In the genomic region with DNA sequence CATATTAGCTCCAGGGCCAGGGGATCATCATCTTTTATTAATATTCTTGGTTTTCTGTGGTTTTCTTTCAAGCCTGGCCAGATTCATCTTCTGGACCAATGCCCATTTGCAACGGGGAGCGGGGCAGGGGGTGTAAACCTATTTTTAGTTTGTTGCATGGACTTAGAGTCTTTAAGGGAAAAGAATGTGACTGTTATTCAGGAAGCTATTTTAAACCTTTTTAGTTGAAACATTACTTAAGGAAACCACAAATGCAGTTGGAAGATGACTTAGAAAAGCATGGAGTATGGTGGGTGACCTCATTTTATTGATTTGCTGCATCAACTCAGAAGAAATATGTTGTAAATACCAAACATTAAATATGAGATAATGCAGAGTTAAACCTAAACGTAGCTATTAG, we compare ENCODE assay signal across 23 cellular contexts.
DNase-seq lines count a peak whose midpoint lies in the region; ATAC-seq, FAIRE-seq and TF ChIP-seq lines count a peak whose summit lies in the region.
"Had no signal": no experiment of that assay in that cellular context is flagged by ENCODE, and none has a peak within 500 bp of the region (broad histone marks: within the 10 kb centered on the region; RNA-seq: fewer than 3 reads in every experiment).

No MANE protein-coding gene starts in this region.

- intact Hi-C loops in IMR-90 (cut with micrococcal nuclease) (no loop called here), vagina (cut with DNase I) (no loop called here)

- dilution Hi-C loops in IMR-90 (cut with HindIII; ENCODE audit: low sequenced_read_pairs, unreplicated experiment): no loop called here

- in situ Hi-C loops in IMR-90 (cut with MboI; ENCODE audit: low sequenced_read_pairs): no loop called here

- no peak overlapping the region for H3K4ac ChIP-seq in IMR-90 (ENCODE audit: low read depth, low read length)
- H3K4ac ChIP-seq in neuronal stem cell (ENCODE audit: low read length): no peak overlapping the region

- H2BK20ac ChIP-seq in IMR-90 (ENCODE audit: low read depth, low read length): no peak overlapping the region

- H3K36me3 ChIP-seq in IMR-90 (ENCODE audit: control insufficient read depth, insufficient read depth, low read length): no peaks in the 10 kb centered on the region
- H3K36me3 ChIP-seq in astrocyte (ENCODE audit: insufficient read depth, low read length): no peaks in the 10 kb centered on the region
- no peaks in the 10 kb centered on the region for H3K36me3 ChIP-seq in neuronal stem cell (replicated peaks in 1 of 2; ENCODE audit: control insufficient read depth in 2 of 2, insufficient read depth in 2 of 2, low read length in 2 of 2)
- H3K36me3 ChIP-seq in vagina: no peaks in the 10 kb centered on the region
- H3K36me3 ChIP-seq: gastroesophageal sphincter had no signal

- TF ChIP-seq CTCF in AG10803 (conservative IDR thresholded peaks at IDR 0.05; ENCODE audit: low read length): no peak
- no peak for TF ChIP-seq CTCF in IMR-90 (conservative IDR thresholded peaks at IDR 0.05; ENCODE audit: low read depth, low read length)
- TF ChIP-seq CTCF in astrocyte (IDR thresholded peaks at IDR 0.05; ENCODE audit: insufficient read depth, low read depth, low read length): no peak
- no peak for TF ChIP-seq CTCF in vagina (IDR thresholded peaks at IDR 0.05)

- H3K14ac ChIP-seq in IMR-90 (replicated peaks; ENCODE audit: low read depth, low read length): no peak overlapping the region
- H3K14ac ChIP-seq in neuronal stem cell (ENCODE audit: low read length): no peak overlapping the region

- no peaks in the 10 kb centered on the region for H3K9me1 ChIP-seq in IMR-90 (ENCODE audit: insufficient read depth, low read length)

- H2BK12ac ChIP-seq in neuronal stem cell (ENCODE audit: low read length): no peak overlapping the region

- H3K36me3 Mint-ChIP-seq in astrocyte (ENCODE audit: low read depth, unreplicated experiment): no peaks in the 10 kb centered on the region
- H3K36me3 Mint-ChIP-seq: activated naive CD8-positive, alpha-beta T cell treated with anti-CD3 and anti-CD28 coated beads, Interleukin-2, amount 10 ng/mL, durations not matched to agents 7 days and 5 days; CD4-positive, alpha-beta memory T cell; mesothelial cell of epicardium had no signal

- H2BK5ac ChIP-seq in IMR-90 (ENCODE audit: low read depth, low read length, poor library complexity, severe bottlenecking) (no peak overlapping the region), neuronal stem cell (ENCODE audit: low read length) (no peak overlapping the region)

- DNase-seq in AG10803 (ENCODE audit: low read depth) (peak; percentile 54), IMR-90 (peak; percentile 6), astrocyte (ENCODE audit: low read depth) (peak; percentile 69), kidney glomerular epithelial cell (lab: John Stamatoyannopoulos, UW) (peak; percentile 1), NCI-H2196 (lab: John Stamatoyannopoulos, UW; ENCODE audit: unreplicated experiment) (no peak), neuronal stem cell (ENCODE audit: low spot score) (no peak), vagina (ENCODE audit: extremely low spot score in 2 of 2) (no peak)
- DNase-seq: activated CD4-positive, alpha-beta T cell treated with anti-CD3 and anti-CD28 coated beads for 4 hours; activated naive CD8-positive, alpha-beta T cell treated with anti-CD3 and anti-CD28 coated beads, Interleukin-2, amount 10 ng/mL, durations not matched to agents 7 days and 5 days; CD4-positive, alpha-beta memory T cell; MM.1S; NCI-H1930; NCI-H510A; stimulated activated CD8-positive, alpha-beta memory T cell treated with anti-CD3 and anti-CD28 coated beads, Interleukin-4, amount 100 ng/mL, for 48 hours; SW 1271 had no signal

- H4K20me1 ChIP-seq in IMR-90 (ENCODE audit: insufficient read depth, low read length) (no peaks in the 10 kb centered on the region), astrocyte (ENCODE audit: insufficient read depth, low read length) (no peaks in the 10 kb centered on the region)

- ATAC-seq in IMR-90 (ENCODE audit: low read depth) (no peak), HG03280 (IDR thresholded peaks at IDR 0.05; ENCODE audit: unreplicated experiment) (no peak)
- ATAC-seq: activated T-helper 17 cell treated with anti-CD3 and anti-CD28 coated beads, Interleukin-2, amount 50 U/mL, for 72 hours; gastroesophageal sphincter had no signal

- TF ChIP-seq POLR2A in IMR-90 (IDR thresholded peaks at IDR 0.05; ENCODE audit: low read depth, low read length): no peak
- no peak for TF ChIP-seq POLR2A in vagina (IDR thresholded peaks at IDR 0.05)

- H2BK120ac ChIP-seq in IMR-90 (ENCODE audit: low read depth, low read length) (no peak overlapping the region), neuronal stem cell (ENCODE audit: low read depth, low read length) (no peak overlapping the region)

- H4K5ac ChIP-seq in IMR-90 (ENCODE audit: low read depth, low read length): no peak overlapping the region

- H3K4me3 ChIP-seq in AG10803 (ENCODE audit: low read length): no peak overlapping the region
- no peak overlapping the region for H3K4me3 ChIP-seq in IMR-90 (ENCODE audit: insufficient read depth, low read depth, low read length)
- no peak overlapping the region for H3K4me3 ChIP-seq in astrocyte (ENCODE audit: insufficient read depth, low read depth, low read length)
- no peak overlapping the region for H3K4me3 ChIP-seq in neuronal stem cell (ENCODE audit: low read length in 2 of 2)
- H3K4me3 ChIP-seq in vagina: no peak overlapping the region
- H3K4me3 ChIP-seq: gastroesophageal sphincter had no signal

- CTCF ChIA-PET in IMR-90 (lab: Yijun Ruan, JAX): interaction anchor here (0.6 kb wide), 1 partner anchor 67 kb away, joined by 12 read pairs; no protein-coding TSS in a partner anchor

- H3K27me3 ChIP-seq in IMR-90 (ENCODE audit: control insufficient read depth, insufficient read depth, low read length) (no peaks in the 10 kb centered on the region), astrocyte (ENCODE audit: insufficient read depth, low read length) (no peaks in the 10 kb centered on the region), neuronal stem cell (ENCODE audit: control insufficient read depth in 3 of 3, insufficient read depth in 3 of 3, low read depth in 1 of 3, low read length in 3 of 3) (no peaks in the 10 kb centered on the region), vagina (no peaks in the 10 kb centered on the region)
- H3K27me3 ChIP-seq: gastroesophageal sphincter had no signal

- no peaks in the 10 kb centered on the region for H3K27me3 Mint-ChIP-seq in astrocyte (ENCODE audit: low read depth, unreplicated experiment)
- H3K27me3 Mint-ChIP-seq: activated T-helper 17 cell treated with anti-CD3 and anti-CD28 coated beads, Interleukin-2, amount 50 U/mL, for 72 hours; CD4-positive, alpha-beta memory T cell; dendritic cell treated with granulocyte-macrophage colony-stimulating factor and Interleukin-4, amounts not matched to agents 40 ng/mL and 50 ng/mL, for 4 days had no signal

- no peak overlapping the region for H3K9ac ChIP-seq in IMR-90 (ENCODE audit: low read depth, low read length)
- no peak overlapping the region for H3K9ac ChIP-seq in astrocyte (ENCODE audit: low read length)
- H3K9ac ChIP-seq in neuronal stem cell (ENCODE audit: low read depth, low read length, poor library complexity): no peak overlapping the region

- H2AFZ ChIP-seq in IMR-90 (replicated peaks; ENCODE audit: low read length, poor library complexity) (no peak overlapping the region), astrocyte (ENCODE audit: low read depth, low read length) (no peak overlapping the region), neuronal stem cell (ENCODE audit: low read length) (no peak overlapping the region)

- H3K4me3 Mint-ChIP-seq in astrocyte (ENCODE audit: unreplicated experiment): no peak overlapping the region
- H3K4me3 Mint-ChIP-seq: activated naive CD8-positive, alpha-beta T cell treated with anti-CD3 and anti-CD28 coated beads, Interleukin-2, amount 10 ng/mL, durations not matched to agents 7 days and 5 days; activated T-helper 17 cell treated with anti-CD3 and anti-CD28 coated beads, Interleukin-2, amount 50 U/mL, for 72 hours; CD4-positive, alpha-beta memory T cell; dendritic cell treated with granulocyte-macrophage colony-stimulating factor and Interleukin-4, amounts not matched to agents 40 ng/mL and 50 ng/mL, for 4 days; mesothelial cell of epicardium; neural crest cell had no signal

- POLR2A ChIA-PET in IMR-90 (lab: Charles Lee; ENCODE audit: unreplicated experiment): no interaction called here

- no TSS peak for BruUV-seq in IMR-90 (replicated peaks; lab: Mats Ljungman, UMichigan)

- H3K4me2 ChIP-seq in IMR-90 (ENCODE audit: low read depth, low read length) (no peak overlapping the region), astrocyte (ENCODE audit: low read length) (no peak overlapping the region), neuronal stem cell (ENCODE audit: insufficient read depth, low read length, poor library complexity, severe bottlenecking) (no peak overlapping the region)

- no peak overlapping the region for H3K18ac ChIP-seq in IMR-90 (ENCODE audit: low read depth, low read length)
- no peak overlapping the region for H3K18ac ChIP-seq in neuronal stem cell (ENCODE audit: low read length)

- peak overlapping the region; percentile 58 for H3K27ac Mint-ChIP-seq in astrocyte (ENCODE audit: unreplicated experiment)
- H3K27ac Mint-ChIP-seq: activated naive CD8-positive, alpha-beta T cell treated with anti-CD3 and anti-CD28 coated beads, Interleukin-2, amount 10 ng/mL, durations not matched to agents 7 days and 5 days; activated T-helper 17 cell treated with anti-CD3 and anti-CD28 coated beads, Interleukin-2, amount 50 U/mL, for 72 hours; CD4-positive, alpha-beta memory T cell; dendritic cell treated with granulocyte-macrophage colony-stimulating factor and Interleukin-4, amounts not matched to agents 40 ng/mL and 50 ng/mL, for 4 days; mesothelial cell of epicardium had no signal

- no peaks in the 10 kb centered on the region for H3K79me1 ChIP-seq in IMR-90 (ENCODE audit: low read depth in 1 of 2, low read length in 2 of 2)
- no peaks in the 10 kb centered on the region for H3K79me1 ChIP-seq in neuronal stem cell (ENCODE audit: low read depth, low read length)

- H2BK15ac ChIP-seq in IMR-90 (ENCODE audit: low read depth, low read length): no peak overlapping the region
- no peak overlapping the region for H2BK15ac ChIP-seq in neuronal stem cell (ENCODE audit: low read length)

- FAIRE-seq in astrocyte (lab: Jason Lieb, UNC): no peak
- FAIRE-seq: TTC549 had no signal

- H3K9me3 ChIP-seq in IMR-90 (ENCODE audit: control insufficient read depth, insufficient read depth, low read length): no peaks in the 10 kb centered on the region
- no peaks in the 10 kb centered on the region for H3K9me3 ChIP-seq in astrocyte (ENCODE audit: insufficient read depth, low read depth, low read length)
- no peaks in the 10 kb centered on the region for H3K9me3 ChIP-seq in neuronal stem cell (replicated peaks in 1 of 2; ENCODE audit: control insufficient read depth in 2 of 2, insufficient read depth in 1 of 2, low read depth in 1 of 2, low read length in 2 of 2)
- H3K9me3 ChIP-seq in vagina: no peaks in the 10 kb centered on the region
- H3K9me3 ChIP-seq: gastroesophageal sphincter had no signal

- H3K4me1 ChIP-seq in IMR-90 (ENCODE audit: control insufficient read depth, insufficient read depth, low read length) (no peaks in the 10 kb centered on the region), astrocyte (ENCODE audit: insufficient read depth, low read length) (no peaks in the 10 kb centered on the region), neuronal stem cell (ENCODE audit: control insufficient read depth in 2 of 2, insufficient read depth in 1 of 2, low read depth in 1 of 2, low read length in 2 of 2) (no peaks in the 10 kb centered on the region), vagina (no peaks in the 10 kb centered on the region)

- H3K4me1 Mint-ChIP-seq in astrocyte (ENCODE audit: low read depth, unreplicated experiment): peaks cover 31% of the 10 kb centered on the region
- H3K4me1 Mint-ChIP-seq: activated naive CD8-positive, alpha-beta T cell treated with anti-CD3 and anti-CD28 coated beads, Interleukin-2, amount 10 ng/mL, durations not matched to agents 7 days and 5 days; activated T-helper 17 cell treated with anti-CD3 and anti-CD28 coated beads, Interleukin-2, amount 50 U/mL, for 72 hours; CD4-positive, alpha-beta memory T cell had no signal

- H3K79me2 ChIP-seq in astrocyte (ENCODE audit: insufficient read depth, low read length): no peaks in the 10 kb centered on the region

- H3K9me3 Mint-ChIP-seq in astrocyte (ENCODE audit: unreplicated experiment): no peaks in the 10 kb centered on the region
- H3K9me3 Mint-ChIP-seq: activated naive CD8-positive, alpha-beta T cell treated with anti-CD3 and anti-CD28 coated beads, Interleukin-2, amount 10 ng/mL, durations not matched to agents 7 days and 5 days; dendritic cell treated with granulocyte-macrophage colony-stimulating factor and Interleukin-4, amounts not matched to agents 40 ng/mL and 50 ng/mL, for 4 days; mesothelial cell of epicardium; neural crest cell had no signal

- no peak overlapping the region for H3K27ac ChIP-seq in IMR-90 (ENCODE audit: insufficient read depth, low read length)
- no peak overlapping the region for H3K27ac ChIP-seq in astrocyte (ENCODE audit: low read depth, low read length)
- no peak overlapping the region for H3K27ac ChIP-seq in neuronal stem cell (replicated peaks; ENCODE audit: low read length)
- H3K27ac ChIP-seq in vagina: no peak overlapping the region
- H3K27ac ChIP-seq: gastroesophageal sphincter, RWPE1 had no signal

- H4K8ac ChIP-seq in IMR-90 (ENCODE audit: low read depth in 2 of 2, low read length in 2 of 2): no peak overlapping the region
- H4K8ac ChIP-seq in neuronal stem cell (ENCODE audit: low read depth, low read length): no peak overlapping the region

- no peak overlapping the region for H4K91ac ChIP-seq in IMR-90 (ENCODE audit: insufficient read depth, low read depth, low read length)
- H4K91ac ChIP-seq in neuronal stem cell (ENCODE audit: low read depth, low read length, poor library complexity): no peak overlapping the region

- H2AK5ac ChIP-seq in IMR-90 (ENCODE audit: low read depth, low read length): no peak overlapping the region
- H2AK5ac ChIP-seq in neuronal stem cell (ENCODE audit: low read depth, low read length): no peak overlapping the region

- H3K23ac ChIP-seq in IMR-90 (ENCODE audit: low read depth, low read length): no peak overlapping the region
- no peak overlapping the region for H3K23ac ChIP-seq in neuronal stem cell (ENCODE audit: low read depth, low read length, poor library complexity)

- no peak for TF ChIP-seq RAD21 in IMR-90 (IDR thresholded peaks at IDR 0.05; ENCODE audit: low read length)

- H2AK9ac ChIP-seq in IMR-90 (replicated peaks; ENCODE audit: low read depth, low read length, poor library complexity): no peak overlapping the region

- no peak overlapping the region for H3K56ac ChIP-seq in IMR-90 (ENCODE audit: extremely low read depth, insufficient read depth, low read length)

- WGBS in IMR-90 (ENCODE audit: extremely low coverage in 2 of 2, insufficient read length in 1 of 2), 2 experiments: no CpG with 5 or more reads among the region's 3 CpGs
- WGBS in neuronal stem cell (ENCODE audit: extremely low coverage in 2 of 2, insufficient read length in 2 of 2, insufficient replicate concordance in 1 of 2), 2 donors: no CpG with 5 or more reads among the region's 3 CpGs

Comparison
In these comparisons a context has a peak if more than half of its experiments do, and no peak if none do; other contexts are left out.
1. DNase-seq: peak in AG10803 (single experiment), IMR-90 (single experiment), astrocyte (single experiment) and kidney glomerular epithelial cell (single experiment); none in NCI-H2196 (single experiment), neuronal stem cell (single experiment) and vagina (0 of 2).